Comparison of ENCODE assay signal across 14 cellular contexts in genomic region chr15:71411538-71412482, GRCh38.
DNase-seq lines count a peak whose midpoint lies in the region; ATAC-seq and TF ChIP-seq lines count a peak whose summit lies in the region.
"Had no signal": no experiment of that assay in that cellular context is flagged by ENCODE, and none has a peak within 500 bp of the region (broad histone marks: within the 10 kb centered on the region; RNA-seq: fewer than 3 reads in every experiment).

No MANE protein-coding gene starts in this region.

- in situ Hi-C loops in transverse colon (cut with MboI; ENCODE audit: low pct_ligation_motif_present in 1 of 4, low pct_unique_long_range_greater_than_20kb in 1 of 4, low sequenced_read_pairs in 3 of 4), result no loop called here

- H3K4me1 ChIP-seq in esophagus squamous epithelium, result peaks cover 0 to 16% (median 3%) of the 10 kb centered on the region in 3 donors
- H3K4me1 ChIP-seq in lower lobe of right lung, result peaks cover 54% of the 10 kb centered on the region
- peaks cover 10 to 33% (median 17%) of the 10 kb centered on the region in 4 donors for H3K4me1 ChIP-seq in transverse colon
- H3K4me1 ChIP-seq in sigmoid colon, result no peaks in the 10 kb centered on the region
- H3K4me1 ChIP-seq: HAP-1 had no signal

- TF ChIP-seq EP300 in transverse colon (IDR thresholded peaks at IDR 0.05; ENCODE audit: low read depth) (no peak), sigmoid colon (IDR thresholded peaks at IDR 0.05) (no peak)

- WGBS in esophagus squamous epithelium, 2 donors, result 71 to 72% methylated on average over 14 to 16 of the region's 16 CpGs
- WGBS in transverse colon (ENCODE audit: low coverage in 1 of 2), 2 donors, result 52 to 54% methylated on average over 9 to 16 of the region's 16 CpGs
- WGBS in sigmoid colon, 2 donors, result 25 to 57% methylated on average over 16 of the region's 16 CpGs

- H3K9me3 ChIP-seq in esophagus squamous epithelium (no peaks in the 10 kb centered on the region), lower lobe of right lung (no peaks in the 10 kb centered on the region), transverse colon (no peaks in the 10 kb centered on the region), sigmoid colon (no peaks in the 10 kb centered on the region)

- intact Hi-C loops in esophagus squamous epithelium (cut with DNase I) (no loop called here), lower lobe of right lung (cut with DNase I) (no loop called here), transverse colon (cut with DNase I; ENCODE audit: low total_unique reads) (no loop called here), sigmoid colon (cut with DNase I) (no loop called here)

- DNase-seq in M059J (ENCODE audit: low read depth) (peak; percentile 10), esophagus squamous epithelium (lab: John Stamatoyannopoulos, UW) (no peak), lower lobe of right lung (peak; percentile 76), transverse colon (peak; percentile 73), activated T-cell treated with anti-CD3 and anti-CD28 coated beads for 4 hours (no peak), ecto neural progenitor cell (ENCODE audit: low spot score) (no peak), NCI-H1694 (lab: John Stamatoyannopoulos, UW) (no peak), sigmoid colon (no peak)
- DNase-seq: DND-41; NCI-H2081 treated with DMSO at 0.1 percent for 48 hours; SHP77; stimulated activated CD4-positive, alpha-beta T cell treated with anti-CD3 and anti-CD28 coated beads, Interleukin-12 subunit alpha, Interleukin-12 subunit beta, amount 100 ng/mL, for 4 hours; stimulated activated naive CD4-positive, alpha-beta T cell had no signal

- H3K36me3 ChIP-seq in esophagus squamous epithelium, result no peaks in the 10 kb centered on the region
- H3K36me3 ChIP-seq in lower lobe of right lung, result no peaks in the 10 kb centered on the region
- no peaks in the 10 kb centered on the region for H3K36me3 ChIP-seq in transverse colon
- no peaks in the 10 kb centered on the region for H3K36me3 ChIP-seq in sigmoid colon
- H3K36me3 ChIP-seq: HAP-1 had no signal

- no peak for TF ChIP-seq POLR2A in esophagus squamous epithelium (IDR thresholded peaks at IDR 0.05)
- TF ChIP-seq POLR2A in transverse colon (IDR thresholded peaks at IDR 0.05), result no peak
- TF ChIP-seq POLR2A in sigmoid colon (IDR thresholded peaks at IDR 0.05), result no peak

- peak overlapping the region; percentile 30 to 87 (median 72) for H3K27ac ChIP-seq in esophagus squamous epithelium
- peak overlapping the region; percentile 83 for H3K27ac ChIP-seq in lower lobe of right lung
- H3K27ac ChIP-seq in transverse colon, result peak overlapping the region; percentile 75 to 83 (median 82)
- peak overlapping the region in 1 of 4 donors; percentile 48 for H3K27ac ChIP-seq in sigmoid colon

- ATAC-seq in lower lobe of right lung, result peak; percentile 93

- H3K27me3 ChIP-seq in esophagus squamous epithelium, result no peaks in the 10 kb centered on the region
- H3K27me3 ChIP-seq in lower lobe of right lung (ENCODE audit: low read depth), result no peaks in the 10 kb centered on the region
- no peaks in the 10 kb centered on the region for H3K27me3 ChIP-seq in transverse colon
- H3K27me3 ChIP-seq in sigmoid colon, result no peaks in the 10 kb centered on the region

- TF ChIP-seq CTCF in esophagus squamous epithelium (IDR thresholded peaks at IDR 0.05) (peak in 2 of 6 experiments; percentile 23 to 29), lower lobe of right lung (IDR thresholded peaks at IDR 0.05) (peak; percentile 43), transverse colon (IDR thresholded peaks at IDR 0.05) (peak in 4 of 5 experiments; percentile 25 to 57 (median 37)), sigmoid colon (IDR thresholded peaks at IDR 0.05) (peak in 1 of 4 experiments; percentile 20)

- H3K4me3 ChIP-seq in esophagus squamous epithelium (peak overlapping the region in 1 of 4 donors; percentile 26), lower lobe of right lung (no peak overlapping the region), transverse colon (no peak overlapping the region), sigmoid colon (no peak overlapping the region)
- H3K4me3 ChIP-seq: HAP-1 had no signal

Comparison
In these comparisons a context has a peak if more than half of its experiments do, and no peak if none do; other contexts are left out.
1. DNase-seq: peak in M059J (single experiment), lower lobe of right lung (single experiment) and transverse colon (single experiment); none in esophagus squamous epithelium (single experiment), activated T-cell treated with anti-CD3 and anti-CD28 coated beads for 4 hours (single experiment), ecto neural progenitor cell (single experiment), NCI-H1694 (single experiment) and sigmoid colon (single experiment).